ENCODE assay signal across 8 cellular contexts in genomic region chr3:111252795-111253194, GRCh38.
A peak's percentile ranks its signal among the peaks of the same experiment; 100 is the strongest.
DNase-seq lines count a peak whose midpoint lies in the region; ATAC-seq and TF ChIP-seq lines count a peak whose summit lies in the region.
"Had no signal": no experiment of that assay in that cellular context is flagged by ENCODE, and none has a peak within 500 bp of the region (broad histone marks: within the 10 kb centered on the region; RNA-seq: fewer than 3 reads in every experiment).

No MANE protein-coding gene starts in this region.

- no peak overlapping the region for H3K27ac Mint-ChIP-seq in CD14-positive monocyte

- ATAC-seq in GM19395 (IDR thresholded peaks at IDR 0.05; ENCODE audit: unreplicated experiment) (peak; percentile 61), HG03460 (IDR thresholded peaks at IDR 0.05; ENCODE audit: unreplicated experiment) (no peak)

- H3K4me1 ChIP-seq in skeletal muscle satellite cell (ENCODE audit: control insufficient read depth, insufficient read depth, low read length): peaks cover under 1% of the 10 kb centered on the region

- no peak overlapping the region for H3K9ac ChIP-seq in skeletal muscle satellite cell (ENCODE audit: low read depth, low read length)

- DNase-seq in LNCaP clone FGC (ENCODE audit: low read depth): peak; percentile 6
- peak; percentile 80 for DNase-seq in fibroblast of peridontal ligament (ENCODE audit: extremely low read depth)
- DNase-seq in CD14-positive monocyte (ENCODE audit: low spot score): no peak
- no peak for DNase-seq in stimulated activated CD4-positive, alpha-beta T cell treated with anti-CD3 and anti-CD28 coated beads, Interleukin-4, amount 100 ng/mL, for 1 hour
- DNase-seq: stimulated activated CD4-positive, alpha-beta T cell treated with anti-CD3 and anti-CD28 coated beads, Interleukin-4, amount 100 ng/mL, for 4 hours had no signal

- peaks cover 0 to 3% (median 0%) of the 10 kb centered on the region in 3 donors for H3K27me3 Mint-ChIP-seq in CD14-positive monocyte (ENCODE audit: low read depth in 3 of 3)

- H3K4me3 ChIP-seq in LNCaP clone FGC (ENCODE audit: low read depth, low read length): no peak overlapping the region
- H3K4me3 ChIP-seq in skeletal muscle satellite cell (ENCODE audit: low read length): peak overlapping the region; percentile 36

- H3K9me3 ChIP-seq in skeletal muscle satellite cell (replicated peaks; ENCODE audit: low read length): no peaks in the 10 kb centered on the region

- H3K9me3 Mint-ChIP-seq in CD14-positive monocyte: peaks cover 0 to 10% (median 1%) of the 10 kb centered on the region in 7 donors

- H3K36me3 ChIP-seq in skeletal muscle satellite cell (ENCODE audit: insufficient read depth, low read length): no peaks in the 10 kb centered on the region

- intact Hi-C loops in CD14-positive monocyte (cut with micrococcal nuclease): no loop called here

- H3K36me3 Mint-ChIP-seq in CD14-positive monocyte: no peaks in the 10 kb centered on the region

- H3K4me2 ChIP-seq in skeletal muscle satellite cell (ENCODE audit: low read length): peak overlapping the region; percentile 63

- TF ChIP-seq CTCF in LNCaP clone FGC (IDR thresholded peaks at IDR 0.05; ENCODE audit: control insufficient read depth, extremely low read depth, insufficient read depth) (no peak), CD14-positive monocyte (IDR thresholded peaks at IDR 0.05) (no peak)

- H3K27me3 ChIP-seq in skeletal muscle satellite cell (ENCODE audit: control insufficient read depth, insufficient read depth, low read length): no peaks in the 10 kb centered on the region

- H3K4me1 Mint-ChIP-seq in CD14-positive monocyte: no peaks in the 10 kb centered on the region

- no peak overlapping the region for H3K4me3 Mint-ChIP-seq in CD14-positive monocyte

Comparison
In these comparisons a context has a peak if more than half of its experiments do, and no peak if none do; other contexts are left out.
1. DNase-seq: peak in LNCaP clone FGC (single experiment) and fibroblast of peridontal ligament (single experiment); none in CD14-positive monocyte (single experiment) and stimulated activated CD4-positive, alpha-beta T cell treated with anti-CD3 and anti-CD28 coated beads, Interleukin-4, amount 100 ng/mL, for 1 hour (single experiment).